31 cellular contexts compared by ENCODE assay signal in genomic region chr18:72161686-72162085, GRCh38.
DNase-seq lines count a peak whose midpoint lies in the region; ATAC-seq, FAIRE-seq and TF ChIP-seq lines count a peak whose summit lies in the region.
"Had no signal": no experiment of that assay in that cellular context is flagged by ENCODE, and none has a peak within 500 bp of the region (broad histone marks: within the 10 kb centered on the region; RNA-seq: fewer than 3 reads in every experiment).

No MANE protein-coding gene starts in this region.

- H3K79me2 ChIP-seq in astrocyte (ENCODE audit: insufficient read depth, low read length) = no peaks in the 10 kb centered on the region
- H3K79me2 ChIP-seq: parathyroid adenoma had no signal

- no peak overlapping the region for H3K4me3 Mint-ChIP-seq in astrocyte (ENCODE audit: unreplicated experiment)
- H3K4me3 Mint-ChIP-seq: activated naive CD8-positive, alpha-beta T cell treated with anti-CD3 and anti-CD28 coated beads, Interleukin-2, amount 50 U/mL, for 24 hours; CD8-positive, alpha-beta T cell; nephron had no signal

- no peak for TF ChIP-seq POLR2A in vagina (IDR thresholded peaks at IDR 0.05)

- H3K36me3 ChIP-seq in astrocyte (ENCODE audit: insufficient read depth, low read length) (no peaks in the 10 kb centered on the region), vagina (no peaks in the 10 kb centered on the region), psoas muscle (ENCODE audit: insufficient read depth in 1 of 2, low read depth in 1 of 2) (no peaks in the 10 kb centered on the region)
- H3K36me3 ChIP-seq: brain microvascular endothelial cell, esophagus muscularis mucosa, lower lobe of right lung, MG63, sigmoid colon, transverse colon had no signal

- H3K4me3 ChIP-seq in astrocyte (ENCODE audit: insufficient read depth, low read depth, low read length) (no peak overlapping the region), vagina (no peak overlapping the region), psoas muscle (no peak overlapping the region)
- H3K4me3 ChIP-seq: esophagus muscularis mucosa, lower lobe of right lung, MG63, mucosa of descending colon, sigmoid colon, transverse colon had no signal

- no peak overlapping the region for H3K27ac Mint-ChIP-seq in astrocyte (ENCODE audit: unreplicated experiment)
- H3K27ac Mint-ChIP-seq: activated naive CD8-positive, alpha-beta T cell treated with anti-CD3 and anti-CD28 coated beads, Interleukin-2, amount 50 U/mL, for 24 hours; CD8-positive, alpha-beta T cell; nephron had no signal

- no peak overlapping the region for H3K4me2 ChIP-seq in astrocyte (ENCODE audit: low read length)
- H3K4me2 ChIP-seq: SK-N-SH had no signal

- H3K27ac ChIP-seq in astrocyte (ENCODE audit: low read depth, low read length) (no peak overlapping the region), vagina (no peak overlapping the region), psoas muscle (no peak overlapping the region)
- H3K27ac ChIP-seq: 22Rv1, brain microvascular endothelial cell, esophagus muscularis mucosa, lower lobe of right lung, parathyroid adenoma, sigmoid colon, transverse colon had no signal

- TF ChIP-seq CTCF in astrocyte (IDR thresholded peaks at IDR 0.05; ENCODE audit: insufficient read depth, low read depth, low read length) (no peak), vagina (IDR thresholded peaks at IDR 0.05) (no peak), psoas muscle (IDR thresholded peaks at IDR 0.05) (no peak)

- no peaks in the 10 kb centered on the region for H3K4me1 ChIP-seq in astrocyte (ENCODE audit: insufficient read depth, low read length)
- H3K4me1 ChIP-seq in vagina = no peaks in the 10 kb centered on the region
- H3K4me1 ChIP-seq in psoas muscle = no peaks in the 10 kb centered on the region
- H3K4me1 ChIP-seq: esophagus muscularis mucosa, lower lobe of right lung, parathyroid adenoma, sigmoid colon, transverse colon had no signal

- no peaks in the 10 kb centered on the region for H3K27me3 ChIP-seq in astrocyte (ENCODE audit: insufficient read depth, low read length)
- H3K27me3 ChIP-seq in vagina = no peaks in the 10 kb centered on the region
- no peaks in the 10 kb centered on the region for H3K27me3 ChIP-seq in psoas muscle (ENCODE audit: insufficient read depth in 3 of 3, low read length in 2 of 3)
- H3K27me3 ChIP-seq: brain microvascular endothelial cell, esophagus muscularis mucosa, MG63, sigmoid colon, transverse colon had no signal

- no peaks in the 10 kb centered on the region for H3K4me1 Mint-ChIP-seq in astrocyte (ENCODE audit: low read depth, unreplicated experiment)
- H3K4me1 Mint-ChIP-seq: activated naive CD8-positive, alpha-beta T cell treated with anti-CD3 and anti-CD28 coated beads, Interleukin-2, amount 50 U/mL, for 24 hours; nephron had no signal

- H3K9me3 Mint-ChIP-seq in astrocyte (ENCODE audit: unreplicated experiment) = no peaks in the 10 kb centered on the region
- H3K9me3 Mint-ChIP-seq: activated naive CD8-positive, alpha-beta T cell treated with anti-CD3 and anti-CD28 coated beads, Interleukin-2, amount 50 U/mL, for 24 hours; nephron had no signal

- no peak overlapping the region for H2AFZ ChIP-seq in astrocyte (ENCODE audit: low read depth, low read length)
- H2AFZ ChIP-seq: parathyroid adenoma had no signal

- no peaks in the 10 kb centered on the region for H3K27me3 Mint-ChIP-seq in astrocyte (ENCODE audit: low read depth, unreplicated experiment)
- H3K27me3 Mint-ChIP-seq: activated naive CD8-positive, alpha-beta T cell treated with anti-CD3 and anti-CD28 coated beads, Interleukin-2, amount 50 U/mL, for 24 hours; IgD-negative memory B cell had no signal

- ATAC-seq in psoas muscle = no peak
- no peak for ATAC-seq in stimulated activated naive CD8-positive, alpha-beta T cell treated with anti-CD3 and anti-CD28 coated beads, Interleukin-15, Interleukin-2, amounts not matched to agents 100 U/mL and 50 U/mL, for 24 hours
- ATAC-seq: activated naive CD8-positive, alpha-beta T cell treated with anti-CD3 and anti-CD28 coated beads, Interleukin-2, amount 50 U/mL, for 24 hours; CD8-positive, alpha-beta T cell; lower lobe of right lung; mucosa of descending colon had no signal

- no peak overlapping the region for H3K9ac ChIP-seq in astrocyte (ENCODE audit: low read length)
- H3K9ac ChIP-seq: parathyroid adenoma, SK-N-SH had no signal

- WGBS in psoas muscle, 3 donors = 48 to 70% (median 58%) methylated on average over 1 of the region's 1 CpG

- intact Hi-C loops in vagina (cut with DNase I) = no loop called here
- intact Hi-C loops in psoas muscle (cut with DNase I) = no loop called here

- H4K20me1 ChIP-seq in astrocyte (ENCODE audit: insufficient read depth, low read length) = no peaks in the 10 kb centered on the region

- DNase-seq in DMS153 (lab: John Stamatoyannopoulos, UW) (peak; percentile 15), DMS153 treated with DMSO at 0.1 percent for 48 hours (lab: John Stamatoyannopoulos, UW; ENCODE audit: unreplicated experiment) (no peak), NCI-H345 treated with DMSO at 0.1 percent for 48 hours (lab: John Stamatoyannopoulos, UW; ENCODE audit: unreplicated experiment) (peak; percentile 48), astrocyte (ENCODE audit: low read depth) (peak; percentile 3), kidney tubule cell (ENCODE audit: low spot score) (peak; percentile 32), vagina (ENCODE audit: extremely low spot score in 2 of 2) (no peak), psoas muscle (no peak)
- no peak for DNase-seq in stimulated activated naive CD8-positive, alpha-beta T cell treated with anti-CD3 and anti-CD28 coated beads, Interleukin-15, Interleukin-2, amounts not matched to agents 100 U/mL and 50 U/mL, for 24 hours
- DNase-seq: activated CD4-positive, alpha-beta T cell treated with anti-CD3 and anti-CD28 coated beads for 4 hours; activated CD8-positive, alpha-beta memory T cell treated with anti-CD3 and anti-CD28 coated beads for 24 hours; activated gamma-delta T cell treated with Interleukin-2 at 50 U/mL for 16 hours; activated naive CD8-positive, alpha-beta T cell treated with anti-CD3 and anti-CD28 coated beads, Interleukin-2, amount 50 U/mL, for 24 hours; activated T-cell treated with anti-CD3 and anti-CD28 coated beads, Interleukin-2, amount 50 U/mL, for 1 hour; brain microvascular endothelial cell; CD8-positive, alpha-beta T cell; effector CD4-positive, alpha-beta T cell; GF-D8; lower lobe of right lung; MG63; mucosa of descending colon; NCI-H1436; NCI-H2227 treated with DMSO at 0.1 percent for 48 hours; sigmoid colon; SK-N-SH; transverse colon had no signal

- no peak for FAIRE-seq in astrocyte (lab: Jason Lieb, UNC)
- FAIRE-seq: keratinocyte had no signal

- H3K9me3 ChIP-seq in astrocyte (ENCODE audit: insufficient read depth, low read depth, low read length) (no peaks in the 10 kb centered on the region), vagina (no peaks in the 10 kb centered on the region), psoas muscle (no peaks in the 10 kb centered on the region)
- H3K9me3 ChIP-seq: esophagus muscularis mucosa, lower lobe of right lung, MG63, mucosa of descending colon, sigmoid colon, SK-N-SH, transverse colon had no signal

- no peaks in the 10 kb centered on the region for H3K36me3 Mint-ChIP-seq in astrocyte (ENCODE audit: low read depth, unreplicated experiment)
- H3K36me3 Mint-ChIP-seq: CD8-positive, alpha-beta T cell; IgD-negative memory B cell had no signal

Comparison
In these comparisons a context has a peak if more than half of its experiments do, and no peak if none do; other contexts are left out.
1. DNase-seq: peak in DMS153 (single experiment), NCI-H345 treated with DMSO at 0.1 percent for 48 hours (single experiment), astrocyte (single experiment) and kidney tubule cell (single experiment); none in DMS153 treated with DMSO at 0.1 percent for 48 hours (single experiment), vagina (0 of 2), psoas muscle (0 of 2) and stimulated activated naive CD8-positive, alpha-beta T cell treated with anti-CD3 and anti-CD28 coated beads, Interleukin-15, Interleukin-2, amounts not matched to agents 100 U/mL and 50 U/mL, for 24 hours (single experiment).